ENCODE assay signal across 23 cellular contexts in the genomic region with DNA sequence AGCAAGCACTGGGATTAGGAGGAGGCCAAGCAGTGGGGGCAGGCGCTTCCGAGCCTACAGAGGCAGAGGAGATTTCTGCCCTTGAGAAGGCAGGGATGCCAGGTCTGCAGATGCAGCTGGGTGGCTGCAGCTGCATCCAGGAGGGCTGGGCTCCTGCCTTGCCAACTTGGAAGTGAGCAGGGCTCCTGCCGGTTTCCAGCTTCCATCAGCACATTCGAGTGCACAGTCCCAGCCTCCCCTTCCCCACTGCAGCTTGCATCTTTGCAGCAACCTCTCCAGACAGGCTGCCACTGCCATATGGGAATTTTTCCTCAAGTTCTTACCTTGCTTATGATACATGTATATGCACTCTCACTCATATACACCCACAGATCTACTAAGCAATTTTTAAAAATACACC.
"Had no signal": no experiment of that assay in that cellular context is flagged by ENCODE, and none has a peak within 500 bp of the region (broad histone marks: within the 10 kb centered on the region; RNA-seq: fewer than 3 reads in every experiment).

No MANE protein-coding gene starts in this region.

- H3K27me3 Mint-ChIP-seq: dendritic cell treated with granulocyte-macrophage colony-stimulating factor and Interleukin-4, amounts not matched to agents 40 ng/mL and 50 ng/mL, for 4 days; effector memory CD8-positive, alpha-beta T cell had no signal

- H3K27ac ChIP-seq: colonic mucosa, epithelial cell of prostate, esophagus squamous epithelium, gastrocnemius medialis, heart right ventricle, left lung, lower lobe of right lung had no signal

- H3K4me3 Mint-ChIP-seq: dendritic cell treated with granulocyte-macrophage colony-stimulating factor and Interleukin-4, amounts not matched to agents 40 ng/mL and 50 ng/mL, for 4 days; effector memory CD8-positive, alpha-beta T cell; endodermal cell; mesothelial cell of epicardium had no signal

- H3K27me3 ChIP-seq: colonic mucosa, esophagus squamous epithelium, gastrocnemius medialis, heart right ventricle, left lung had no signal

- H3K4me3 ChIP-seq: colonic mucosa, esophagus squamous epithelium, gastrocnemius medialis, heart right ventricle, left lung, lower lobe of right lung, mucosa of descending colon had no signal

- ATAC-seq: effector memory CD8-positive, alpha-beta T cell; esophagus mucosa; gastrocnemius medialis; heart right ventricle; left cardiac atrium; left lung; left ventricle myocardium superior; lower lobe of right lung; mucosa of descending colon had no signal

- H3K4me1 ChIP-seq: colonic mucosa, esophagus squamous epithelium, gastrocnemius medialis, heart right ventricle, left lung, lower lobe of right lung had no signal

- DNase-seq: colonic mucosa; cortex of kidney; effector CD8-positive, alpha-beta T cell; effector memory CD8-positive, alpha-beta T cell; endodermal cell; erythroblast; esophagus squamous epithelium; foreskin fibroblast; foreskin melanocyte; gastrocnemius medialis; glutamatergic neuron; heart right ventricle; hippocampal formation; left cardiac atrium; left lung; left ventricle myocardium superior; lower lobe of right lung; mesenchymal stem cell; mucosa of descending colon had no signal

- H3K27ac Mint-ChIP-seq: dendritic cell treated with granulocyte-macrophage colony-stimulating factor and Interleukin-4, amounts not matched to agents 40 ng/mL and 50 ng/mL, for 4 days; effector memory CD8-positive, alpha-beta T cell; endodermal cell; mesothelial cell of epicardium had no signal

- H3K36me3 Mint-ChIP-seq: mesothelial cell of epicardium had no signal

- H3K36me3 ChIP-seq: colonic mucosa, esophagus squamous epithelium, gastrocnemius medialis, heart right ventricle, left lung, lower lobe of right lung had no signal

- H3K9me3 ChIP-seq: colonic mucosa, gastrocnemius medialis had no signal

- H3K4me1 Mint-ChIP-seq: endodermal cell, mesothelial cell of epicardium had no signal
